15 cellular contexts compared by ENCODE assay signal in genomic region chr12:98126637-98127335, GRCh38.
DNase-seq lines count a peak whose midpoint lies in the region; ATAC-seq lines count a peak whose summit lies in the region.
"Had no signal": no experiment of that assay in that cellular context is flagged by ENCODE, and none has a peak within 500 bp of the region (broad histone marks: within the 10 kb centered on the region; RNA-seq: fewer than 3 reads in every experiment).

No MANE protein-coding gene starts in this region.

- no peak for ATAC-seq in GM21786 (IDR thresholded peaks at IDR 0.05; ENCODE audit: unreplicated experiment)

- DNase-seq in HuH-7 (ENCODE audit: low spot score) (peak; percentile 34), NCI-H69 (lab: John Stamatoyannopoulos, UW) (peak; percentile 87), iPS-NIHi11 (ENCODE audit: low spot score) (peak; percentile 9), pulmonary artery endothelial cell (ENCODE audit: low read depth, low spot score) (peak; percentile 48), Kasumi-1 (lab: John Stamatoyannopoulos, UW) (no peak), D341Med (ENCODE audit: low spot score) (no peak)
- DNase-seq: activated CD4-positive, alpha-beta T cell treated with anti-CD3 and anti-CD28 coated beads, Interleukin-2, amount 10 ng/mL, durations not matched to agents 7 days and 5 days; activated T-cell treated with anti-CD3 and anti-CD28 coated beads, Interleukin-2, amount 50 U/mL, for 24 hours; C1 segment of cervical spinal cord; foreskin fibroblast; KG1; NCI-H1436 treated with DMSO at 0.1 percent for 48 hours; NCI-H82; ovary had no signal

Comparison
In these comparisons a context has a peak if more than half of its experiments do, and no peak if none do; other contexts are left out.
1. DNase-seq: peak in HuH-7 (single experiment), NCI-H69 (single experiment), iPS-NIHi11 (single experiment) and pulmonary artery endothelial cell (single experiment); none in Kasumi-1 (0 of 2) and D341Med (single experiment).